ENCODE assay signal across 4 cellular contexts in the genomic region with DNA sequence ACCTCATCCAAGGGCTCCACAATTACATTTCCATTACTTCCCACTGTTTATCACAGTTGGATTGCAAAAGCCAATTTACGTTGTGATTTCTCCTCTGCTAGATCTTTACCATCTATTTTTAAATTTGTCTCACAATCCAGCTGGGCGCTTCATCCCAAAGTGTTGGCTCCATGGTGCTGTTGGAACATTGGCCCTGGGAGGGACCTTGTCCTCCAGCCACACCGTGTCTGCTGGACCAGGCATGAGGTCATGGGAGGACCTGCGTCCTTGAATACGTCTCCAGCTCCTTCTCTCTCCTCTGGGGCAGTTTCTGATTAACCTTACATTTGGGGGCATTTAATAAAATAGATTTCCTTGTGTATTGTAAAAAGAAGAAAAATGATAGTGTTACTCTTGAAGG.
"Had no signal": no experiment of that assay in that cellular context is flagged by ENCODE, and none has a peak within 500 bp of the region (broad histone marks: within the 10 kb centered on the region; RNA-seq: fewer than 3 reads in every experiment).

No MANE protein-coding gene starts in this region.

- ATAC-seq: GM23338 had no signal

- H3K4me3 ChIP-seq: GM23338 had no signal

- DNase-seq: H9, HCEC 1CT, KBM-7 had no signal

- H2AFZ ChIP-seq: GM23338 had no signal

- H3K4me2 ChIP-seq: GM23338 had no signal
